In genomic region chr10:70672993-70673928, GRCh38 we compare ENCODE assay signal across 8 cellular contexts. TPM values are rescaled to one million over a fixed set of nuclear protein-coding genes. Genes with fewer than 3 reads are reported as not detected.
DNase-seq lines count a peak whose midpoint lies in the region; ATAC-seq, FAIRE-seq and TF ChIP-seq lines count a peak whose summit lies in the region.

No MANE protein-coding gene starts in this region.

- H3K9me1 ChIP-seq in K562 (ENCODE audit: control insufficient read depth, insufficient read depth, low read length) = no peaks in the 10 kb centered on the region

- POLR2A ChIA-PET in K562 (lab: Yijun Ruan, JAX) = interaction anchor here (0.6 to 1.3 kb wide), 5 partner anchors 11 to 210 kb away, joined by 3 to 4 read pairs (median 3); no protein-coding TSS in a partner anchor

- no peak overlapping the region for H3K27ac Mint-ChIP-seq in activated naive CD4-positive, alpha-beta T cell treated with anti-CD3 and anti-CD28 coated beads, Interleukin-2, amount 10 ng/mL, durations not matched to agents 7 days and 5 days

- peak; percentile 76 for TF ChIP-seq POLR2A in K562 (conservative IDR thresholded peaks at IDR 0.05)

- peak overlapping the region; percentile 14 for H3K4me3 Mint-ChIP-seq in activated naive CD4-positive, alpha-beta T cell treated with anti-CD3 and anti-CD28 coated beads, Interleukin-2, amount 10 ng/mL, durations not matched to agents 7 days and 5 days

- peak overlapping the region; percentile 35; the same call in 1 of the 2 replicates for H2AFZ ChIP-seq in K562 (ENCODE audit: low read depth, low read length)

- BruUV-seq in K562 (replicated peaks; lab: Mats Ljungman, UMichigan) = TSS peak; percentile 55

- H3K4me2 ChIP-seq in K562 (ENCODE audit: insufficient read depth, low read length) = peak overlapping the region; percentile 78

- CTCF ChIA-PET in activated naive CD4-positive, alpha-beta T cell treated with anti-CD3 and anti-CD28 coated beads, Interleukin-2, amount 10 ng/mL, durations not matched to agents 7 days and 5 days (lab: Charles Lee) = interaction anchor here (3.0 kb wide), 1 partner anchor 114 kb away, joined by 9 read pairs; no protein-coding TSS in a partner anchor
- CTCF ChIA-PET in K562 (lab: Yijun Ruan, JAX; ENCODE audit: low intra/inter-chr PET ratio) = interaction anchor here (0.9 kb wide), 1 partner anchor 54 kb away, joined by 3 read pairs; no protein-coding TSS in a partner anchor

- intact Hi-C loops in K562 (cut with micrococcal nuclease) = loop anchor here (2.0 kb wide), 2 partner anchors 86 to 122 kb away; no protein-coding TSS in a partner anchor

- H3K4me1 ChIP-seq in K562 (replicated peaks in 1 of 2; ENCODE audit: control insufficient read depth in 2 of 2, insufficient read depth in 2 of 2, low read length in 2 of 2) = peaks cover 86 to 91% of the 10 kb centered on the region in 2 experiments

- H3K27ac ChIP-seq in K562 (ENCODE audit: extremely low read depth, low read depth, low read length) (peak overlapping the region; percentile 82), layer of hippocampus (ENCODE audit: low read depth, low read length) (peak overlapping the region; percentile 65)

- H3K4me1 Mint-ChIP-seq in activated naive CD4-positive, alpha-beta T cell treated with anti-CD3 and anti-CD28 coated beads, Interleukin-2, amount 10 ng/mL, durations not matched to agents 7 days and 5 days = peaks cover 9% of the 10 kb centered on the region

- H3K27me3 Mint-ChIP-seq in activated naive CD4-positive, alpha-beta T cell treated with anti-CD3 and anti-CD28 coated beads, Interleukin-2, amount 10 ng/mL, durations not matched to agents 7 days and 5 days = peaks cover 71% of the 10 kb centered on the region

- H3K36me3 ChIP-seq in K562 (ENCODE audit: control insufficient read depth, insufficient read depth, low read length) = peaks cover 43% of the 10 kb centered on the region

- H3K79me2 ChIP-seq in K562 (ENCODE audit: control insufficient read depth, insufficient read depth, low read length) = peaks cover 70% of the 10 kb centered on the region

- DNase-seq in activated naive CD4-positive, alpha-beta T cell treated with anti-CD3 and anti-CD28 coated beads, Interleukin-2, amount 10 ng/mL, durations not matched to agents 7 days and 5 days = no peak
- no peak for DNase-seq in activated naive CD4-positive, alpha-beta T cell treated with Interleukin-2 at 50 U/mL for 16 hours
- DNase-seq in K562 (ENCODE audit: extremely low read depth in 1 of 4, low spot score in 3 of 4) = peak in 3 of 4 experiments; percentile 44 to 70 (median 68)
- peak; percentile 87 for DNase-seq in urothelium cell line (ENCODE audit: low spot score)
- DNase-seq in stimulated activated naive CD4-positive, alpha-beta T cell (lab: John Stamatoyannopoulos, UW) = no peak
- no peak for DNase-seq in retina
- no peak for DNase-seq in activated CD4-positive, alpha-beta T cell treated with anti-CD3 and anti-CD28 coated beads for 4 hours

- H4K20me1 ChIP-seq in K562 (replicated peaks; ENCODE audit: control insufficient read depth, insufficient read depth, low read length) = no peaks in the 10 kb centered on the region

- no peak for TF ChIP-seq CTCF in K562 (IDR thresholded peaks at IDR 0.05 in 2 of 3, conservative IDR thresholded peaks at IDR 0.05 in 1 of 3; ENCODE audit: insufficient read depth in 2 of 3, low read depth in 1 of 3, low read length in 3 of 3)

- in situ Hi-C loops in K562 (cut with MboI) = no loop called here

- H3K9me3 ChIP-seq in K562 (replicated peaks; ENCODE audit: control insufficient read depth, insufficient read depth, low read depth, low read length) = no peaks in the 10 kb centered on the region

- 0 out of 4 replicates have a peak, but pooled peaks of 1 of the 2 experiments have one; percentile 3 for TF ChIP-seq RAD21 in K562 (CRISPR knock-in tag; conservative IDR thresholded peaks at IDR 0.05 in 1 of 2, IDR thresholded peaks at IDR 0.05 in 1 of 2)

- H3K9me3 Mint-ChIP-seq in activated naive CD4-positive, alpha-beta T cell treated with anti-CD3 and anti-CD28 coated beads, Interleukin-2, amount 10 ng/mL, durations not matched to agents 7 days and 5 days = no peaks in the 10 kb centered on the region

- H3K36me3 Mint-ChIP-seq in activated naive CD4-positive, alpha-beta T cell treated with anti-CD3 and anti-CD28 coated beads, Interleukin-2, amount 10 ng/mL, durations not matched to agents 7 days and 5 days = no peaks in the 10 kb centered on the region

- peak overlapping the region; percentile 62 for H3K4me3 ChIP-seq in K562

- peak; percentile 66 for ATAC-seq in K562

- peak overlapping the region; percentile 76 to 96 for H3K9ac ChIP-seq in K562 (ENCODE audit: insufficient read depth in 1 of 2, low read depth in 2 of 2, low read length in 2 of 2)

- no peaks in the 10 kb centered on the region for H3K27me3 ChIP-seq in K562 (ENCODE audit: control insufficient read depth in 2 of 2, insufficient read depth in 2 of 2, low read length in 2 of 2)
- H3K27me3 ChIP-seq in layer of hippocampus (ENCODE audit: control insufficient read depth, insufficient read depth, low read length) = no peaks in the 10 kb centered on the region

- FAIRE-seq in K562 (lab: Jason Lieb, UNC) (peak; percentile 64), urothelium cell line (lab: Jason Lieb, UNC) (peak; percentile 87)

- WGBS in K562 (ENCODE audit: insufficient coverage, low coverage, missing lambda C conversion rate) = 5% methylated on average over 15 of the region's 15 CpGs

- TF ChIP-seq EP300 in K562 (IDR thresholded peaks at IDR 0.05; ENCODE audit: low read length) = no peak

TF ChIP-seq in K562, 482 proteins besides CTCF, POLR2A, EP300 and RAD21 (continues in another document):
- TF ChIP-seq, protein P1, sequence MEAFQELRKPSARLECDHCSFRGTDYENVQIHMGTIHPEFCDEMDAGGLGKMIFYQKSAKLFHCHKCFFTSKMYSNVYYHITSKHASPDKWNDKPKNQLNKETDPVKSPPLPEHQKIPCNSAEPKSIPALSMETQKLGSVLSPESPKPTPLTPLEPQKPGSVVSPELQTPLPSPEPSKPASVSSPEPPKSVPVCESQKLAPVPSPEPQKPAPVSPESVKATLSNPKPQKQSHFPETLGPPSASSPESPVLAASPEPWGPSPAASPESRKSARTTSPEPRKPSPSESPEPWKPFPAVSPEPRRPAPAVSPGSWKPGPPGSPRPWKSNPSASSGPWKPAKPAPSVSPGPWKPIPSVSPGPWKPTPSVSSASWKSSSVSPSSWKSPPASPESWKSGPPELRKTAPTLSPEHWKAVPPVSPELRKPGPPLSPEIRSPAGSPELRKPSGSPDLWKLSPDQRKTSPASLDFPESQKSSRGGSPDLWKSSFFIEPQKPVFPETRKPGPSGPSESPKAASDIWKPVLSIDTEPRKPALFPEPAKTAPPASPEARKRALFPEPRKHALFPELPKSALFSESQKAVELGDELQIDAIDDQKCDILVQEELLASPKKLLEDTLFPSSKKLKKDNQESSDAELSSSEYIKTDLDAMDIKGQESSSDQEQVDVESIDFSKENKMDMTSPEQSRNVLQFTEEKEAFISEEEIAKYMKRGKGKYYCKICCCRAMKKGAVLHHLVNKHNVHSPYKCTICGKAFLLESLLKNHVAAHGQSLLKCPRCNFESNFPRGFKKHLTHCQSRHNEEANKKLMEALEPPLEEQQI (IDR thresholded peaks at IDR 0.05) = no peak

RNA-seq across cellular contexts. Expression of gene ADAMTS14, which starts 1.0 kb away (rescaled TPM):
- 66.8 and 209 TPM in 2 replicates for total RNA-seq in K562 (2011; cell fraction: chromatin; rRNA removed; ENCODE audit: low replicate concordance)
- 115 and 150 TPM in 2 replicates for total RNA-seq in K562 (2011; cell fraction: nucleolus; rRNA removed)
- total RNA-seq in K562 (2011; cell fraction: nucleoplasm; rRNA removed) = 67.9 and 80.6 TPM in 2 replicates
- total RNA-seq in K562 (2014; rRNA removed) (15.9 and 23.8 TPM in 2 replicates), K562 (2014; rRNA removed; fragmentation: Illumina TruSeq; extraction: Trizol) (4.3 and 6.3 TPM in 2 replicates), K562 (2015; rRNA removed; fragmentation: Illumina TruSeq; extraction: Trizol) (15.3 and 15.4 TPM in 2 replicates), K562 (2021) (30.4 and 31.7 TPM in 2 replicates)
- polyA plus RNA-seq in K562 (2011; rRNA removed) (37.4 and 45.4 TPM in 2 replicates), K562 (2014; fragmentation: Illumina TruSeq; extraction: Trizol) (20.3 and 24.1 TPM in 2 replicates), K562 (2014; fragmentation: Nextera tagmentation; extraction: Ambion mirVana) (under 1 TPM; 0.04 to 0.27 TPM), K562 (2014; rRNA removed) (32.7 and 35.9 TPM in 2 replicates)
- polyA plus RNA-seq in K562 (2011; cell fraction: cytosol; rRNA removed) = 27.2 and 39.3 TPM in 2 replicates
- 187 and 443 TPM in 2 replicates for polyA plus RNA-seq in K562 (2011; cell fraction: nucleus; rRNA removed)
- 30.9 and 86.2 TPM in 2 replicates for polyA plus RNA-seq in K562 (2012)
- polyA minus RNA-seq in K562 (2011; rRNA and poly(A)+ RNA removed) = 8.4 and 15.8 TPM in 2 replicates
- polyA minus RNA-seq in K562 (2011; cell fraction: cytosol; rRNA and poly(A)+ RNA removed) = 15.8 and 16.4 TPM in 2 replicates
- 55.8 and 81.5 TPM in 2 replicates for polyA minus RNA-seq in K562 (2011; cell fraction: nucleus; rRNA and poly(A)+ RNA removed)

Comparison
In these comparisons a context has a peak if more than half of its experiments do, and no peak if none do; other contexts are left out.
1. DNase-seq: peak in K562 (3 of 4) and urothelium cell line (single experiment); none in activated naive CD4-positive, alpha-beta T cell treated with anti-CD3 and anti-CD28 coated beads, Interleukin-2, amount 10 ng/mL, durations not matched to agents 7 days and 5 days (single experiment), activated naive CD4-positive, alpha-beta T cell treated with Interleukin-2 at 50 U/mL for 16 hours (single experiment), stimulated activated naive CD4-positive, alpha-beta T cell (0 of 6), retina (single experiment) and activated CD4-positive, alpha-beta T cell treated with anti-CD3 and anti-CD28 coated beads for 4 hours (0 of 2).